Comparison of ENCODE assay signal across 30 cellular contexts in genomic region chr11:1129143-1129665, GRCh38. TPM values are rescaled to one million over a fixed set of nuclear protein-coding genes. Genes with fewer than 3 reads are reported as not detected.
DNase-seq lines count a peak whose midpoint lies in the region; ATAC-seq and TF ChIP-seq lines count a peak whose summit lies in the region.
"Had no signal": no experiment of that assay in that cellular context is flagged by ENCODE, and none has a peak within 500 bp of the region (broad histone marks: within the 10 kb centered on the region; RNA-seq: fewer than 3 reads in every experiment).

No MANE protein-coding gene starts in this region.

- H3K4me1 ChIP-seq in left ventricle myocardium inferior (no peaks in the 10 kb centered on the region), H9 (ENCODE audit: insufficient read depth, low read length) (no peaks in the 10 kb centered on the region)
- H3K4me1 ChIP-seq: breast epithelium, testis had no signal

- H3T11ph ChIP-seq in H9 (ENCODE audit: low read length): no peak overlapping the region

- H3K36me3 ChIP-seq in left ventricle myocardium inferior: no peaks in the 10 kb centered on the region
- H3K36me3 ChIP-seq: BLaER1, breast epithelium, neural progenitor cell had no signal

- intact Hi-C loops in Right ventricle myocardium inferior (cut with DNase I): no loop called here
- intact Hi-C loops in left ventricle myocardium inferior (cut with micrococcal nuclease): no loop called here

- H3K27me3 ChIP-seq in left ventricle myocardium inferior (ENCODE audit: low read depth) (peaks cover 54% of the 10 kb centered on the region), H9 (ENCODE audit: insufficient read depth, low read length) (no peaks in the 10 kb centered on the region)
- H3K27me3 ChIP-seq: BLaER1, neural progenitor cell, testis had no signal

- no peak overlapping the region for H2BK15ac ChIP-seq in H9 (ENCODE audit: low read depth, low read length)

- no peak overlapping the region for H2AFZ ChIP-seq in H9 (ENCODE audit: low read length)
- H2AFZ ChIP-seq: neural progenitor cell had no signal

- H3K27ac Mint-ChIP-seq in H9: no peak overlapping the region
- no peak overlapping the region for H3K27ac Mint-ChIP-seq in type B pancreatic cell
- H3K27ac Mint-ChIP-seq: activated naive CD4-positive, alpha-beta T cell treated with anti-CD3 and anti-CD28 coated beads, Interleukin-2, amount 10 ng/mL, durations not matched to agents 7 days and 5 days; neural progenitor cell had no signal

- H3K18ac ChIP-seq in H9 (ENCODE audit: insufficient read length, low read depth, low read length): no peak overlapping the region

- H3K27ac ChIP-seq in left ventricle myocardium inferior (replicated peaks) (no peak overlapping the region), H9 (ENCODE audit: insufficient read length, low read depth, low read length) (no peak overlapping the region)
- H3K27ac ChIP-seq: BLaER1, breast epithelium, neural progenitor cell, RWPE1, SK-N-MC, testis had no signal

- no peak overlapping the region for H3K23ac ChIP-seq in H9 (ENCODE audit: insufficient read length, low read depth, low read length)

- H3K79me2 ChIP-seq in H9 (ENCODE audit: insufficient read depth, low read length): no peaks in the 10 kb centered on the region

- H3K9me3 ChIP-seq in left ventricle myocardium inferior (replicated peaks) (peaks cover 8% of the 10 kb centered on the region), H9 (ENCODE audit: control insufficient read depth, low read depth, low read length) (no peaks in the 10 kb centered on the region)
- H3K9me3 ChIP-seq: testis had no signal

- DNase-seq in Right ventricle myocardium inferior (ENCODE audit: missing footprints) (peak; percentile 66), left ventricle myocardium inferior (no peak), H9 (peak; percentile 22), islet precursor cell (peak; percentile 43), type B pancreatic cell (ENCODE audit: extremely low spot score, unreplicated experiment) (peak; percentile 58), SW480 (ENCODE audit: low spot score) (no peak), COLO829 (ENCODE audit: low spot score) (no peak)
- DNase-seq: ACHN; activated CD4-positive, alpha-beta T cell treated with anti-CD3 and anti-CD28 coated beads for 4 hours; activated naive CD4-positive, alpha-beta T cell treated with anti-CD3 and anti-CD28 coated beads, Interleukin-2, amount 10 ng/mL, durations not matched to agents 7 days and 5 days; amygdala; DMS79 treated with DMSO at 0.1 percent for 48 hours; effector memory CD4-positive, alpha-beta T cell; foreskin fibroblast; KG1; kidney glomerular epithelial cell; MM.1S; NCI-H2107; NCI-H446; NCI-H82; stimulated activated naive CD4-positive, alpha-beta T cell treated with Interleukin-2 at 50 U/mL for 16 hours; T-helper 2 cell; testis had no signal

- H3K23me2 ChIP-seq in H9 (ENCODE audit: insufficient read length, low read depth, low read length, poor library complexity, severe bottlenecking): no peaks in the 10 kb centered on the region

- no peak overlapping the region for H2AK5ac ChIP-seq in H9 (ENCODE audit: insufficient read length, low read length)

- no peak overlapping the region for H2BK20ac ChIP-seq in H9 (ENCODE audit: low read depth, low read length, poor library complexity, severe bottlenecking)

- H3K4ac ChIP-seq in H9 (ENCODE audit: low read depth, low read length): no peak overlapping the region

- H4K5ac ChIP-seq in H9 (ENCODE audit: insufficient read length, low read depth, low read length): no peak overlapping the region

- no peak overlapping the region for H2BK120ac ChIP-seq in H9 (ENCODE audit: low read depth, low read length, poor library complexity, severe bottlenecking)

- H2BK12ac ChIP-seq in H9 (ENCODE audit: insufficient read length, low read depth, low read length): no peak overlapping the region

- no CpG with 5 or more reads among the region's 17 CpGs for WGBS in H9 (ENCODE audit: extremely low coverage, insufficient read length, low lambda C conversion rate)

- no peak overlapping the region for H3K4me2 ChIP-seq in H9 (ENCODE audit: insufficient read depth, insufficient read length, low read length)
- H3K4me2 ChIP-seq: BLaER1, neural progenitor cell had no signal

- no peaks in the 10 kb centered on the region for H3K79me1 ChIP-seq in H9 (ENCODE audit: insufficient read depth, low read depth, low read length, poor library complexity, severe bottlenecking)

- H3K27me3 Mint-ChIP-seq in H9 (ENCODE audit: low read depth): peaks cover 21% of the 10 kb centered on the region
- H3K27me3 Mint-ChIP-seq in type B pancreatic cell: peaks cover 10% of the 10 kb centered on the region

- peaks cover 8 to 13% of the 10 kb centered on the region in 2 experiments for H3K9me3 Mint-ChIP-seq in H9
- no peaks in the 10 kb centered on the region for H3K9me3 Mint-ChIP-seq in type B pancreatic cell

- no peak overlapping the region for H3K4me3 ChIP-seq in left ventricle myocardium inferior
- H3K4me3 ChIP-seq: BLaER1, breast epithelium, lung, neural progenitor cell, SK-N-MC, testis had no signal

- no peaks in the 10 kb centered on the region for H3K36me3 Mint-ChIP-seq in H9 (ENCODE audit: insufficient read depth in 1 of 3, low read depth in 3 of 3)
- no peaks in the 10 kb centered on the region for H3K36me3 Mint-ChIP-seq in type B pancreatic cell
- H3K36me3 Mint-ChIP-seq: activated naive CD4-positive, alpha-beta T cell treated with anti-CD3 and anti-CD28 coated beads, Interleukin-2, amount 10 ng/mL, durations not matched to agents 7 days and 5 days; neural progenitor cell had no signal

- H3K4me1 Mint-ChIP-seq in H9: no peaks in the 10 kb centered on the region; a peak in 1 of 4 replicates
- H3K4me1 Mint-ChIP-seq in type B pancreatic cell (ENCODE audit: unreplicated experiment): no peaks in the 10 kb centered on the region
- H3K4me1 Mint-ChIP-seq: activated naive CD4-positive, alpha-beta T cell treated with anti-CD3 and anti-CD28 coated beads, Interleukin-2, amount 10 ng/mL, durations not matched to agents 7 days and 5 days had no signal

- TF ChIP-seq CTCF in left ventricle myocardium inferior (IDR thresholded peaks at IDR 0.05; ENCODE audit: borderline replicate concordance): no peak
- TF ChIP-seq CTCF in H9 (conservative IDR thresholded peaks at IDR 0.05): no peak
- no peak for TF ChIP-seq CTCF in type B pancreatic cell (conservative IDR thresholded peaks at IDR 0.05)

- H2BK5ac ChIP-seq in H9 (ENCODE audit: insufficient read length, low read length): no peak overlapping the region

- no peak overlapping the region for H4K8ac ChIP-seq in H9 (replicated peaks; ENCODE audit: insufficient read length, low read depth, low read length)

- no peak overlapping the region for H3K14ac ChIP-seq in H9 (ENCODE audit: insufficient read depth, low read length)

- H3K9ac ChIP-seq in H9 (ENCODE audit: extremely low read depth, insufficient read length, low read length): no peak overlapping the region
- H3K9ac ChIP-seq: BLaER1, neural progenitor cell had no signal

- H3K56ac ChIP-seq in H9 (ENCODE audit: insufficient read length, low read depth, low read length): no peak overlapping the region

- no peak overlapping the region for H4K91ac ChIP-seq in H9 (ENCODE audit: insufficient read length, low read depth, low read length)

- H3K4me3 Mint-ChIP-seq in H9: no peak overlapping the region
- no peak overlapping the region for H3K4me3 Mint-ChIP-seq in type B pancreatic cell
- H3K4me3 Mint-ChIP-seq: activated naive CD4-positive, alpha-beta T cell treated with anti-CD3 and anti-CD28 coated beads, Interleukin-2, amount 10 ng/mL, durations not matched to agents 7 days and 5 days; neural progenitor cell had no signal

- ATAC-seq in Right ventricle myocardium inferior (no peak), GM21529 (IDR thresholded peaks at IDR 0.05; ENCODE audit: unreplicated experiment) (no peak)

- H4K20me1 ChIP-seq in H9 (ENCODE audit: control insufficient read depth, insufficient read depth, insufficient read length): no peaks in the 10 kb centered on the region
- H4K20me1 ChIP-seq: BLaER1 had no signal

RNA-seq across cellular contexts. Expression of gene MUC5AC, which starts 28.5 kb away (rescaled TPM):
- total RNA-seq in Right ventricle myocardium inferior: not detected
- total RNA-seq in left ventricle myocardium inferior: not detected
- not detected in 2 replicates for total RNA-seq in H9 (2021)
- 0.10 and 1.4 TPM in 2 replicates for total RNA-seq in type B pancreatic cell (ENCODE audit: low replicate concordance)
- total RNA-seq: breast epithelium had no signal

RNA-seq across cellular contexts. Expression of gene MUC2, which starts 54.5 kb away (rescaled TPM):
- total RNA-seq in Right ventricle myocardium inferior (not detected), left ventricle myocardium inferior (0.03 TPM), H9 (2021) (not detected in 2 replicates), type B pancreatic cell (ENCODE audit: low replicate concordance) (1.5 and 2.7 TPM in 2 replicates)

Comparison
In these comparisons a context has a peak if more than half of its experiments do, and no peak if none do; other contexts are left out.
1. DNase-seq: peak in Right ventricle myocardium inferior (single experiment), H9 (single experiment), islet precursor cell (single experiment) and type B pancreatic cell (single experiment); none in left ventricle myocardium inferior (single experiment), SW480 (single experiment) and COLO829 (single experiment).